Comparison of ENCODE assay signal across 26 cellular contexts in the genomic region with DNA sequence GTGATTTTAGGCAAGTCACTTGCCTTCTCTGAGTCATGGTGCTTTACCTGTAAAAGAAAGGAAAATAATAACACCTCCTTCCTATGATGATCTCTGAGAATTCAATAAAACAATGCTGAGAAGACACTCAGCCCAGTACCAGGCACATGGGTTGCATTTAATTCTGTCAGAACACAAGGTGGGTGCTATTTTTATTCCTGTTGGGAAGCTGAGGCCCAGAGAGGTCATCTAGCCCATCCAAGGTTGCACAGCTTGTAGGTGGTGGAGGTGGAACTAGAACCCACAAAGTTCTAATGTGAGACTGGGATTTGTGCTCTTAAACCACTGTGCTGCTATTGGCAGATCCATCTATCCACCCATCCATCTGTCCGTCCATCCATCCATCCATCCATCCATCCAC.
"Had no signal": no experiment of that assay in that cellular context is flagged by ENCODE, and none has a peak within 500 bp of the region (broad histone marks: within the 10 kb centered on the region; RNA-seq: fewer than 3 reads in every experiment).

No MANE protein-coding gene starts in this region.

- ATAC-seq: activated T-cell treated with anti-CD3 and anti-CD28 coated beads, Interleukin-2, amount 50 U/mL, for 72 hours; gastroesophageal sphincter; heart right ventricle had no signal

- H3K9me3 Mint-ChIP-seq: activated T-cell treated with anti-CD3 and anti-CD28 coated beads, Interleukin-2, amount 50 U/mL, for 24 hours; activated T-cell treated with anti-CD3 and anti-CD28 coated beads, Interleukin-2, amount 50 U/mL, for 72 hours had no signal

- H3K36me3 Mint-ChIP-seq: activated naive CD8-positive, alpha-beta T cell had no signal

- H3K4me3 Mint-ChIP-seq: activated T-cell treated with anti-CD3 and anti-CD28 coated beads, Interleukin-2, amount 50 U/mL, for 24 hours had no signal

- H3K27ac Mint-ChIP-seq: activated T-cell treated with anti-CD3 and anti-CD28 coated beads, Interleukin-2, amount 50 U/mL, for 24 hours had no signal

- DNase-seq: activated CD4-positive, alpha-beta T cell treated with anti-CD3 and anti-CD28 coated beads for 4 hours; activated CD4-positive, alpha-beta T cell treated with anti-CD3 and anti-CD28 coated beads, Interleukin-2, amount 50 U/mL, for 1 hour; activated CD4-positive, alpha-beta T cell treated with anti-CD3 and anti-CD28 coated beads, Interleukin-2, amount 50 U/mL, for 48 hours; activated CD4-positive, CD25-positive, alpha-beta regulatory T cell; activated CD4-positive, CD25-positive, alpha-beta regulatory T cell treated with anti-CD3 and anti-CD28 coated beads, Interleukin-2, amount 50 U/mL, for 72 hours; activated CD8-positive, alpha-beta memory T cell treated with anti-CD3 and anti-CD28 coated beads, Interleukin-2, amount 50 U/mL, for 48 hours; activated effector memory CD4-positive, alpha-beta T cell treated with Interleukin-2 at 50 U/mL for 16 hours; activated gamma-delta T cell treated with Interleukin-2 at 50 U/mL for 16 hours; activated naive CD4-positive, alpha-beta T cell treated with anti-CD3 and anti-CD28 coated beads, Interleukin-2, amount 50 U/mL, for 16 hours; activated naive CD4-positive, alpha-beta T cell treated with Interleukin-2 at 50 U/mL for 16 hours; activated T-cell treated with anti-CD3 and anti-CD28 coated beads for 4 hours; activated T-cell treated with anti-CD3 and anti-CD28 coated beads, Interleukin-2, amount 50 U/mL, for 24 hours; activated T-cell treated with anti-CD3 and anti-CD28 coated beads, Interleukin-2, amount 50 U/mL, for 72 hours; amniotic stem cell; anterior cingulate cortex; brain microvascular endothelial cell; central memory CD4-positive, alpha-beta T cell; cerebellar nuclear complex; colonic mucosa; effector CD8-positive, alpha-beta T cell; esophagus squamous epithelium; foreskin melanocyte; heart right ventricle; T-helper 2 cell had no signal
